ENCODE assay signal across 9 cellular contexts in genomic region chr17:55433629-55434422, GRCh38. TPM values are rescaled to one million over a fixed set of nuclear protein-coding genes. Genes with fewer than 3 reads are reported as not detected.
A peak's percentile ranks its signal among the peaks of the same experiment; 100 is the strongest.
DNase-seq lines count a peak whose midpoint lies in the region; ATAC-seq and TF ChIP-seq lines count a peak whose summit lies in the region.
"Had no signal": no experiment of that assay in that cellular context is flagged by ENCODE, and none has a peak within 500 bp of the region (broad histone marks: within the 10 kb centered on the region; RNA-seq: fewer than 3 reads in every experiment).

No MANE protein-coding gene starts in this region.

- peaks cover 0 to 2% of the 10 kb centered on the region in 2 donors for H3K4me1 ChIP-seq in lung (ENCODE audit: control insufficient read depth in 2 of 2, insufficient read depth in 2 of 2, low read length in 2 of 2)

- no peaks in the 10 kb centered on the region for H3K27me3 Mint-ChIP-seq in MCF 10A (ENCODE audit: insufficient read depth, unreplicated experiment)

- BruUV-seq in MCF 10A (replicated peaks; lab: Mats Ljungman, UMichigan), result no TSS peak

- no peaks in the 10 kb centered on the region for H3K36me3 ChIP-seq in lung (ENCODE audit: control insufficient read depth in 2 of 2, insufficient read depth in 2 of 2, low read length in 2 of 2)

- H3K9me3 ChIP-seq in AG04450 (ENCODE audit: control insufficient read depth, insufficient read depth, low read length) (no peaks in the 10 kb centered on the region), lung (ENCODE audit: control insufficient read depth in 2 of 2, insufficient read depth in 1 of 2, low read length in 1 of 2) (no peaks in the 10 kb centered on the region)

- no peaks in the 10 kb centered on the region for H3K27me3 ChIP-seq in AG04450 (ENCODE audit: control insufficient read depth, insufficient read depth, low read length)
- H3K27me3 ChIP-seq in lung (ENCODE audit: control insufficient read depth, insufficient read depth), result no peaks in the 10 kb centered on the region
- no peaks in the 10 kb centered on the region for H3K27me3 ChIP-seq in dorsolateral prefrontal cortex

- H3K4me3 ChIP-seq in AG04450 (ENCODE audit: low read depth, low read length) (no peak overlapping the region), LNCaP clone FGC (ENCODE audit: low read depth, low read length) (no peak overlapping the region), lung (no peak overlapping the region), dorsolateral prefrontal cortex (no peak overlapping the region)

- 58 to 61% methylated on average over 7 of the region's 7 CpGs for WGBS in lung, 2 donors

- peak overlapping the region; percentile 30 for H3K4me3 Mint-ChIP-seq in MCF 10A (ENCODE audit: unreplicated experiment)

- H3K27ac Mint-ChIP-seq in MCF 10A (ENCODE audit: low read depth, unreplicated experiment), result peak overlapping the region; percentile 96

- POLR2A ChIA-PET in AG04450 (lab: Yijun Ruan, JAX), result interaction anchor here (0.7 to 2.9 kb wide), 6 partner anchors 9 to 485 kb away, joined by 3 to 36 read pairs (median 12); partner anchors contain the start of gene MMD
- POLR2A ChIA-PET in MCF 10A (lab: Yijun Ruan, JAX), result interaction anchor here (0.6 to 2.6 kb wide), 21 partner anchors 8 to 1352 kb away, joined by 3 to 41 read pairs (median 3); partner anchors contain the start of genes COX11, MMD and STXBP4

- ATAC-seq in lung (ENCODE audit: insufficient read depth, low FRiP score), result peak; percentile 60
- no peak for ATAC-seq in HG02571 (IDR thresholded peaks at IDR 0.05; ENCODE audit: unreplicated experiment)
- no peak for ATAC-seq in HG02973 (IDR thresholded peaks at IDR 0.05; ENCODE audit: unreplicated experiment)

- TF ChIP-seq CTCF in AG04450 (IDR thresholded peaks at IDR 0.05; ENCODE audit: low read depth, low read length) (no peak), LNCaP clone FGC (IDR thresholded peaks at IDR 0.05; ENCODE audit: control insufficient read depth, extremely low read depth, insufficient read depth) (no peak), MCF 10A (IDR thresholded peaks at IDR 0.05; ENCODE audit: unreplicated experiment) (no peak), lung (IDR thresholded peaks at IDR 0.05; ENCODE audit: control extremely low read depth, extremely low read depth) (no peak), dorsolateral prefrontal cortex (IDR thresholded peaks at IDR 0.05 in 54 of 56, conservative IDR thresholded peaks at IDR 0.05 in 2 of 56; ENCODE audit: low read depth in 1 of 56, partially characterized antibody in 56 of 56) (no peak)

- DNase-seq in AG04450 (ENCODE audit: low read depth, low spot score) (peak; percentile 89), LNCaP clone FGC (ENCODE audit: low read depth) (peak; percentile 41), MCF 10A (ENCODE audit: unreplicated experiment) (peak; percentile 95), lung (ENCODE audit: low spot score) (peak; percentile 39), NCI-H128 (lab: John Stamatoyannopoulos, UW; ENCODE audit: unreplicated experiment) (no peak), dorsolateral prefrontal cortex (no peak)
- DNase-seq: NCI-H1694 treated with DMSO at 0.1 percent for 48 hours had no signal

- peak overlapping the region; percentile 95 for H3K27ac ChIP-seq in AG04450 (ENCODE audit: low read depth, low read length)
- peak overlapping the region in 1 of 2 donors; percentile 47 for H3K27ac ChIP-seq in lung (ENCODE audit: low read depth in 1 of 2, low read length in 1 of 2)
- H3K27ac ChIP-seq in dorsolateral prefrontal cortex, result no peak overlapping the region

- peaks cover 44% of the 10 kb centered on the region for H3K4me1 Mint-ChIP-seq in MCF 10A (ENCODE audit: insufficient read depth, unreplicated experiment)

- intact Hi-C loops in MCF 10A (cut with micrococcal nuclease) (loop anchor here (5.0 kb wide), 1 partner anchor 78 kb away; the partner anchor contains the start of gene SMIM36), dorsolateral prefrontal cortex (cut with DNase I) (no loop called here)

- H3K9me3 Mint-ChIP-seq in MCF 10A (ENCODE audit: unreplicated experiment), result no peaks in the 10 kb centered on the region

- CTCF ChIA-PET in AG04450 (lab: Charles Lee) (interaction anchor here (0.5 to 1.5 kb wide), 5 partner anchors 11 to 93 kb away, joined by 3 to 6 read pairs (median 4); partner anchors contain the start of gene MMD), MCF 10A (lab: Yijun Ruan, JAX) (interaction anchor here (0.6 to 2.4 kb wide), 14 partner anchors 9 to 505 kb away, joined by 3 to 10 read pairs (median 4); no protein-coding TSS in a partner anchor)

- H3K36me3 Mint-ChIP-seq in MCF 10A (ENCODE audit: insufficient read depth, unreplicated experiment), result no peaks in the 10 kb centered on the region

RNA-seq across cellular contexts. Expression of gene MMD, which starts 12.2 kb away (rescaled TPM):
- polyA plus RNA-seq in AG04450 (2011; rRNA removed) (33.0 and 41.6 TPM in 2 replicates), lung (10 to 100 TPM; 10.9 to 11.1 TPM)
- 26.4 and 30.0 TPM in 2 replicates for polyA minus RNA-seq in AG04450 (2011; rRNA and poly(A)+ RNA removed)
- total RNA-seq in MCF 10A (2022) (4.5 and 5.9 TPM in 2 replicates), lung (10 to 100 TPM; 15.8 to 19.0 TPM), dorsolateral prefrontal cortex (10 to 100 TPM; 29.5 to 73.9 (median 45.2) TPM)

Comparison
In these comparisons a context has a peak if more than half of its experiments do, and no peak if none do; other contexts are left out.
1. DNase-seq: peak in AG04450 (single experiment), LNCaP clone FGC (single experiment), MCF 10A (single experiment) and lung (single experiment); none in NCI-H128 (single experiment) and dorsolateral prefrontal cortex (0 of 10).